1 cellular context compared by ENCODE assay signal in the genomic region with DNA sequence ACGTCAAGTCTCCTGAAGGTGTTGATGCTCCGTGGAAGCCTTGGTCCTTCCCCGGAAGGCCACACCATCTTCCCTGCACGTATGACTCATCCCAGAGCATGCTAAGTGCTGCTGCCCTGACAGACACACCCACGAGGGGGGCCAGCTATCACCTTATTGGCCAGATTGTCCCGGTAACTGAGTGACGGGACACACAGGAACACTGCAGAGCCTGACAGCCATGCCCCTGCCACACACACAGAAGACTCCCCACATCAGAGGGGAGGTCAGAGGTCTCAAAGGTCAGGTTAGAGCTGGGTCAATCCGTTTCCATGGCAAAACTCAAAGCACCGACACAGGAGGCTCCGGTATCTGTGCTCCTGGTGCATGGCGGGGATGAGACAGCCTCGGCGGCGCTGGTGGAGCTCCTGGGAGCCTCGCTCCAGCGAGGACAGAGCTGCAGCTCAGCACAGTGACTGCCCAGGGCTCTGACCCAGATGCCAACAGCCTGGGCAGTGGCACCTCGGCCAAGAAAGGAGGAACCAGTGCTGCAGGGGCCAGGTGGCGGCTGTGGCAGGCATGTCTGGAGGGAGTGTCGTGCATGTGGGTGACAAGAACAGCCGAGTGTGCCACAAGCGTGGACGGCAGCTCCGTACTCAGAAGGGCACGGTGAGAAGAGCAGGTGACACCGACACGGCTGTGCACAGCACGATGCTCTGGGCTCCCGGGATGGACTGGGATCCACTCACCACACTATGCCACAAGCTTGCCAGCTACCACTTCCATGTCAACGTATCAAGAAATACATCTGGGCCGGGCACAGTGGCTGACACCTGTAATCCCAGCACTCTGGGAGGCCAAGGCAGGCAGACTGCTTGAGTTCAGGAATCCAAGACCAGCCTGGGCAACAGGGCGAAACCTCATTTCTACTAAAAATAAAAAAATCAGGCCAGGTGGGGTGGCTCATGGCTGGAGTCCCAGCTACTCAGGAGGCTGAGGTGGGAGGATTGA.
TF ChIP-seq lines count a peak whose summit lies in the region.

No MANE protein-coding gene starts in this region.

TF ChIP-seq in IMR-90, 13 proteins besides CTCF, POLR2A, EP300 and RAD21:
- no peak for TF ChIP-seq NFE2L2 (IDR thresholded peaks at IDR 0.05; ENCODE audit: low read depth, low read length)
- peak; percentile 75 for TF ChIP-seq FOS (IDR thresholded peaks at IDR 0.05; ENCODE audit: low read depth, low read length)
- peak; percentile 91 for TF ChIP-seq MXI1 (IDR thresholded peaks at IDR 0.05; ENCODE audit: borderline replicate concordance, low read depth, low read length)
- TF ChIP-seq SMC3 (IDR thresholded peaks at IDR 0.05; ENCODE audit: low read depth, low read length) = no peak
- TF ChIP-seq USF2 (IDR thresholded peaks at IDR 0.05; ENCODE audit: low read depth, low read length) = peak; percentile 76
- no peak for TF ChIP-seq CHD1 (IDR thresholded peaks at IDR 0.05; ENCODE audit: low read depth, low read length)
- no peak for TF ChIP-seq RFX5 (IDR thresholded peaks at IDR 0.05; ENCODE audit: low read depth, low read length)
- no peak for TF ChIP-seq ELK1 (IDR thresholded peaks at IDR 0.05; ENCODE audit: borderline replicate concordance, low read depth, low read length)
- TF ChIP-seq RCOR1 (IDR thresholded peaks at IDR 0.05; ENCODE audit: insufficient replicate concordance, low read length) = no peak
- TF ChIP-seq BHLHE40 (IDR thresholded peaks at IDR 0.05; ENCODE audit: low read depth, low read length) = peak; percentile 39; the same call in 1 of the 2 replicates
- TF ChIP-seq CEBPB (IDR thresholded peaks at IDR 0.05; ENCODE audit: low read depth, low read length) = no peak
- TF ChIP-seq MAZ (IDR thresholded peaks at IDR 0.05; ENCODE audit: borderline replicate concordance, low read depth, low read length) = no peak
- no peak for TF ChIP-seq MAFK (IDR thresholded peaks at IDR 0.05; ENCODE audit: low read depth, low read length)
